ENCODE assay signal across 22 cellular contexts in genomic region chr20:25744261-25744660, GRCh38.
"Had no signal": no experiment of that assay in that cellular context is flagged by ENCODE, and none has a peak within 500 bp of the region (broad histone marks: within the 10 kb centered on the region; RNA-seq: fewer than 3 reads in every experiment).

No MANE protein-coding gene starts in this region.

- H3K36me3 ChIP-seq: brain microvascular endothelial cell, cardiac muscle cell had no signal

- H3K27ac ChIP-seq: brain microvascular endothelial cell, cardiac muscle cell had no signal

- H3K36me3 Mint-ChIP-seq: activated naive CD8-positive, alpha-beta T cell treated with anti-CD3 and anti-CD28 coated beads for 36 hours had no signal

- H3K27me3 Mint-ChIP-seq: activated B cell treated with CpG ODN at 0.5 μM for 24 hours; activated CD4-positive, alpha-beta memory T cell treated with anti-CD3 and anti-CD28 coated beads, Interleukin-2, amount 10 ng/mL, durations not matched to agents 7 days and 5 days; activated CD4-positive, alpha-beta T cell treated with anti-CD3 and anti-CD28 coated beads, Interleukin-2, amount 10 ng/mL, durations not matched to agents 7 days and 5 days; activated naive CD4-positive, alpha-beta T cell treated with anti-CD3 and anti-CD28 coated beads, Interleukin-2, amount 10 ng/mL, durations not matched to agents 7 days and 5 days; activated naive CD8-positive, alpha-beta T cell treated with anti-CD3 and anti-CD28 coated beads for 36 hours had no signal

- ATAC-seq: activated T-cell treated with anti-CD3 and anti-CD28 coated beads, Interleukin-2, amount 50 U/mL, for 72 hours; PC-3 had no signal

- DNase-seq: activated B cell treated with CpG ODN at 0.5 μM for 24 hours; activated CD4-positive, alpha-beta memory T cell treated with anti-CD3 and anti-CD28 coated beads, Interleukin-2, amount 10 ng/mL, durations not matched to agents 7 days and 5 days; activated CD4-positive, alpha-beta T cell treated with anti-CD3 and anti-CD28 coated beads for 1 hour; activated CD4-positive, alpha-beta T cell treated with anti-CD3 and anti-CD28 coated beads, Interleukin-2, amount 10 ng/mL, durations not matched to agents 7 days and 5 days; activated gamma-delta T cell treated with Interleukin-2 at 50 U/mL for 16 hours; activated naive CD4-positive, alpha-beta T cell treated with anti-CD3 and anti-CD28 coated beads, Interleukin-2, amount 10 ng/mL, durations not matched to agents 7 days and 5 days; activated naive CD8-positive, alpha-beta T cell treated with anti-CD3 and anti-CD28 coated beads for 36 hours; activated T-cell treated with anti-CD3 and anti-CD28 coated beads, Interleukin-2, amount 50 U/mL, for 72 hours; brain microvascular endothelial cell; KG1; NCI-H1048; NCI-H146; NCI-H187 treated with DMSO at 0.1 percent for 48 hours; NCI-H2081 treated with DMSO at 0.1 percent for 48 hours; NCI-H446; NCI-H524; PC-3; SHP77; T-helper 2 cell; T1000 had no signal

- H3K27me3 ChIP-seq: brain microvascular endothelial cell, cardiac muscle cell had no signal

- H3K4me3 ChIP-seq: cardiac muscle cell had no signal

- H3K4me1 Mint-ChIP-seq: activated B cell treated with CpG ODN at 0.5 μM for 24 hours had no signal

- H3K27ac Mint-ChIP-seq: activated B cell treated with CpG ODN at 0.5 μM for 24 hours; activated CD4-positive, alpha-beta memory T cell treated with anti-CD3 and anti-CD28 coated beads, Interleukin-2, amount 10 ng/mL, durations not matched to agents 7 days and 5 days; activated CD4-positive, alpha-beta T cell treated with anti-CD3 and anti-CD28 coated beads, Interleukin-2, amount 10 ng/mL, durations not matched to agents 7 days and 5 days; activated naive CD4-positive, alpha-beta T cell treated with anti-CD3 and anti-CD28 coated beads, Interleukin-2, amount 10 ng/mL, durations not matched to agents 7 days and 5 days; activated naive CD8-positive, alpha-beta T cell treated with anti-CD3 and anti-CD28 coated beads for 36 hours; activated T-cell treated with anti-CD3 and anti-CD28 coated beads, Interleukin-2, amount 50 U/mL, for 72 hours; activated T-helper 2 cell treated with anti-CD3 and anti-CD28 coated beads, Interferon-gamma antibody, Interleukin-2, Interleukin-4, amounts not matched to agents 10 μg/mL and 5 μg/mL and 100 μg/mL, durations not matched to agents 14 hours and 24 hours and 36 hours had no signal

- H3K9me3 Mint-ChIP-seq: activated B cell treated with CpG ODN at 0.5 μM for 24 hours; activated naive CD8-positive, alpha-beta T cell treated with anti-CD3 and anti-CD28 coated beads for 36 hours had no signal

- H3K4me3 Mint-ChIP-seq: activated B cell treated with CpG ODN at 0.5 μM for 24 hours; activated CD4-positive, alpha-beta memory T cell treated with anti-CD3 and anti-CD28 coated beads, Interleukin-2, amount 10 ng/mL, durations not matched to agents 7 days and 5 days; activated CD4-positive, alpha-beta T cell treated with anti-CD3 and anti-CD28 coated beads, Interleukin-2, amount 10 ng/mL, durations not matched to agents 7 days and 5 days; activated naive CD4-positive, alpha-beta T cell treated with anti-CD3 and anti-CD28 coated beads, Interleukin-2, amount 10 ng/mL, durations not matched to agents 7 days and 5 days; activated naive CD8-positive, alpha-beta T cell treated with anti-CD3 and anti-CD28 coated beads for 36 hours; activated T-cell treated with anti-CD3 and anti-CD28 coated beads, Interleukin-2, amount 50 U/mL, for 72 hours had no signal
